In the genomic region with DNA sequence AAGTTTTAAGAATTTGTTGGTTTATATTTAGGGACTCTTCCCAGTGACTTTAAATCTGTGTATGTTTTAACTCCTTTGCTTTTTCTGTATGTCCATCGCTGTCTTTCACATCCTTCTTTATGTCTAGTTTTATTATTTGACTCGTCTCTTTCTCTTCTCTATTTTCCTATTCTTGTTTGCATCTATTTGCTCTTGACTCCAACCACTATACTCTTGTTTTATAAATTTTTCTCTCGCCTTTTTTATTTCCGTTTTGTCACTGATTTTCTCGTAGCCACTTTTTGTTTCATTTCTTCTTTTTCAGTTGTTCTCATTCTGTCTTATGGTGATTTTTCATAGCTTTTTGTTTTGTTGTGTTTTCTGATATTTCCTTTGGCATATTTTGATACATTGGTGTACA, we compare ENCODE assay signal across 26 cellular contexts.
A peak's percentile ranks its signal among the peaks of the same experiment; 100 is the strongest.
DNase-seq lines count a peak whose midpoint lies in the region; ATAC-seq, FAIRE-seq and TF ChIP-seq lines count a peak whose summit lies in the region.
"Had no signal": no experiment of that assay in that cellular context is flagged by ENCODE, and none has a peak within 500 bp of the region (broad histone marks: within the 10 kb centered on the region; RNA-seq: fewer than 3 reads in every experiment).

No MANE protein-coding gene starts in this region.

- H3K4me3 Mint-ChIP-seq in activated CD4-positive, alpha-beta memory T cell treated with anti-CD3 and anti-CD28 coated beads for 36 hours, result no peak overlapping the region
- H3K4me3 Mint-ChIP-seq: activated CD4-positive, alpha-beta T cell treated with anti-CD3 and anti-CD28 coated beads, Interleukin-2, amount 10 ng/mL, durations not matched to agents 24 days and 14 days; activated naive CD8-positive, alpha-beta T cell treated with anti-CD3 and anti-CD28 coated beads, Interleukin-2, amount 50 U/mL, for 24 hours had no signal

- H3K4me3 ChIP-seq in DOHH2 (ENCODE audit: low read length), result peak overlapping the region; percentile 29; the same call in 1 of the 2 replicates
- H3K4me3 ChIP-seq: cardiac muscle cell, K562 had no signal

- peak overlapping the region; percentile 56 for H3K4me2 ChIP-seq in DOHH2 (ENCODE audit: low read length)

- H3K27me3 Mint-ChIP-seq in activated CD4-positive, alpha-beta memory T cell treated with anti-CD3 and anti-CD28 coated beads for 36 hours, result no peaks in the 10 kb centered on the region
- H3K27me3 Mint-ChIP-seq: activated CD4-positive, alpha-beta T cell treated with anti-CD3 and anti-CD28 coated beads, Interleukin-2, amount 10 ng/mL, durations not matched to agents 24 days and 14 days; activated naive CD8-positive, alpha-beta T cell treated with anti-CD3 and anti-CD28 coated beads, Interleukin-2, amount 50 U/mL, for 24 hours; CD8-positive, alpha-beta memory T cell had no signal

- H3K27ac Mint-ChIP-seq in activated CD4-positive, alpha-beta memory T cell treated with anti-CD3 and anti-CD28 coated beads for 36 hours, result no peak overlapping the region
- H3K27ac Mint-ChIP-seq: activated CD4-positive, alpha-beta T cell treated with anti-CD3 and anti-CD28 coated beads, Interleukin-2, amount 10 ng/mL, durations not matched to agents 24 days and 14 days; activated naive CD8-positive, alpha-beta T cell treated with anti-CD3 and anti-CD28 coated beads, Interleukin-2, amount 50 U/mL, for 24 hours; CD8-positive, alpha-beta memory T cell had no signal

- no peak for TF ChIP-seq CTCF in DOHH2 (IDR thresholded peaks at IDR 0.05; ENCODE audit: low read depth, low read length, poor library complexity, severe bottlenecking)

- CTCF ChIA-PET in activated CD4-positive, alpha-beta memory T cell treated with anti-CD3 and anti-CD28 coated beads for 36 hours (lab: Charles Lee), result no interaction called here

- intact Hi-C loops in activated CD4-positive, alpha-beta memory T cell treated with anti-CD3 and anti-CD28 coated beads for 36 hours (cut with micrococcal nuclease), result no loop called here

- H3K9me3 Mint-ChIP-seq in activated CD4-positive, alpha-beta memory T cell treated with anti-CD3 and anti-CD28 coated beads for 36 hours, result peaks cover 12% of the 10 kb centered on the region
- H3K9me3 Mint-ChIP-seq: activated CD4-positive, alpha-beta T cell treated with anti-CD3 and anti-CD28 coated beads, Interleukin-2, amount 10 ng/mL, durations not matched to agents 24 days and 14 days had no signal

- FAIRE-seq in frontal cortex (lab: Jason Lieb, UNC), result peak; percentile 6
- FAIRE-seq: astrocyte, colon, H54, K562 had no signal

- H3K27me3 ChIP-seq in DOHH2 (ENCODE audit: control insufficient read depth, low read length), result no peaks in the 10 kb centered on the region
- H3K27me3 ChIP-seq: cardiac muscle cell had no signal

- POLR2A ChIA-PET in activated CD4-positive, alpha-beta memory T cell treated with anti-CD3 and anti-CD28 coated beads for 36 hours (lab: Charles Lee), result no interaction called here

- H3K36me3 Mint-ChIP-seq in activated CD4-positive, alpha-beta memory T cell treated with anti-CD3 and anti-CD28 coated beads for 36 hours, result no peaks in the 10 kb centered on the region
- H3K36me3 Mint-ChIP-seq: CD8-positive, alpha-beta memory T cell had no signal

- H3K4me1 Mint-ChIP-seq in activated CD4-positive, alpha-beta memory T cell treated with anti-CD3 and anti-CD28 coated beads for 36 hours (ENCODE audit: low read depth), result no peaks in the 10 kb centered on the region
- H3K4me1 Mint-ChIP-seq: activated CD4-positive, alpha-beta T cell treated with anti-CD3 and anti-CD28 coated beads, Interleukin-2, amount 10 ng/mL, durations not matched to agents 24 days and 14 days; activated naive CD8-positive, alpha-beta T cell treated with anti-CD3 and anti-CD28 coated beads, Interleukin-2, amount 50 U/mL, for 24 hours; CD8-positive, alpha-beta memory T cell had no signal

- no peaks in the 10 kb centered on the region for H3K9me2 ChIP-seq in DOHH2 (replicated peaks; ENCODE audit: control insufficient read depth, low read length)

- no peaks in the 10 kb centered on the region for H4K20me1 ChIP-seq in DOHH2 (ENCODE audit: control insufficient read depth, insufficient read depth, low read depth, low read length)

- H3K79me2 ChIP-seq in DOHH2 (ENCODE audit: control insufficient read depth, low read length), result no peaks in the 10 kb centered on the region
- H3K79me2 ChIP-seq: parathyroid adenoma had no signal

- H3K9me3 ChIP-seq in DOHH2 (ENCODE audit: control insufficient read depth, insufficient read depth, low read length), result no peaks in the 10 kb centered on the region

- DNase-seq in frontal cortex (ENCODE audit: low spot score in 2 of 2) (no peak), 8988T (no peak)
- no peak for DNase-seq in activated CD4-positive, alpha-beta memory T cell treated with anti-CD3 and anti-CD28 coated beads for 36 hours
- DNase-seq: activated CD4-positive, alpha-beta T cell treated with anti-CD3 and anti-CD28 coated beads, Interleukin-2, amount 10 ng/mL, durations not matched to agents 24 days and 14 days; activated naive CD8-positive, alpha-beta T cell treated with anti-CD3 and anti-CD28 coated beads, Interleukin-2, amount 50 U/mL, for 24 hours; activated T-cell treated with anti-CD3 and anti-CD28 coated beads, Interleukin-2, amount 50 U/mL, for 48 hours; CD8-positive, alpha-beta memory T cell; mesendoderm; NCI-H1048; NCI-H1694 treated with DMSO at 0.1 percent for 48 hours; NCI-H446 treated with DMSO at 0.1 percent for 48 hours; NCI-H82; retina; stimulated activated naive CD4-positive, alpha-beta T cell; T1000 had no signal

- no peaks in the 10 kb centered on the region for H3F3A ChIP-seq in DOHH2 (ENCODE audit: control insufficient read depth, insufficient read depth)

- peak overlapping the region; percentile 29 for H3K27ac ChIP-seq in DOHH2 (ENCODE audit: low read depth, low read length)
- H3K27ac ChIP-seq: cardiac muscle cell, parathyroid adenoma, VCaP had no signal

- H3K4me1 ChIP-seq in DOHH2 (ENCODE audit: control insufficient read depth, low read length), result peaks cover 22% of the 10 kb centered on the region
- H3K4me1 ChIP-seq: parathyroid adenoma had no signal

- no peaks in the 10 kb centered on the region for H3K36me3 ChIP-seq in DOHH2 (ENCODE audit: control insufficient read depth, low read length)
- H3K36me3 ChIP-seq: cardiac muscle cell had no signal

- ATAC-seq in GM19372 (IDR thresholded peaks at IDR 0.05; ENCODE audit: low read depth, unreplicated experiment) (peak; percentile 70), HG02852 (IDR thresholded peaks at IDR 0.05; ENCODE audit: unreplicated experiment) (peak; percentile 73), HG03457 (IDR thresholded peaks at IDR 0.05; ENCODE audit: unreplicated experiment) (no peak)
- ATAC-seq: activated naive CD8-positive, alpha-beta T cell treated with anti-CD3 and anti-CD28 coated beads, Interleukin-2, amount 50 U/mL, for 24 hours; K562 had no signal
